Comparison of ENCODE assay signal across 18 cellular contexts in the genomic region with DNA sequence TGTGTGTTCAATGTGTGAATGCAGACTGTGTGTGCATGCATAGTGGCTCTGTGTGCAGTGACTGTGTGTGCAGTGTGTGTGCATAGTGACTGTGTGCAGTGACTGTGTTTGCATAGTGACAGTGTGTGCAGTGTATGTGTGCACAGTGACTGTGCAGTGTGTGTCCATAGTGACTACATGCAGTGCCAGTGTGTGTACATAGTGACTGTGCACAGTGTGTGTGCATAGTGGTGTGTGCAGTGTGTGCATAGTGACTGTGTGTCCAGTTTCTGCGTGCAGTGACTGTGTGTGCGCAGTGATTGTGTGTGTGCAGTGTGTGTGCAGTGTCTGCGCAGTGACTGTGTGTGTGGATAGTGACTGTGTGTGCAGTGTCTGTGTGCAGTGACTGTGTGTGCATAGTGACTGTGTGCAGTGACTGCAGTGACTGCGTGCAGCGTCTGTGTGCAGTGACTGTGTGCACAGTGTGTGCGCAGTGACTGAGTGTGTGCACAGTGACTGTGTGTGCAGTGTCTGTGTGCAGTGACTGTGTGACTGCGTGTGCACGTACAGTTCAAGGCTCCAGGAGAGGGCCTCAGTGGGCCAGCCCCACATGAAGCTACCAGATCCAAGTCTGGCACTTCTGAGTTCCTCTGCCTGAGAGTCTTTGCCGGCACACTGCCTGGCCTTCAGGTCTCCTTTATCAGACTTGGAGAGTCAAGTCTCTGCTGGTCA.
DNase-seq lines count a peak whose midpoint lies in the region; ATAC-seq and TF ChIP-seq lines count a peak whose summit lies in the region.
"Had no signal": no experiment of that assay in that cellular context is flagged by ENCODE, and none has a peak within 500 bp of the region (broad histone marks: within the 10 kb centered on the region; RNA-seq: fewer than 3 reads in every experiment).

No MANE protein-coding gene starts in this region.

- peak; percentile 11 for DNase-seq in activated CD4-positive, alpha-beta memory T cell treated with anti-CD3 and anti-CD28 coated beads for 36 hours
- DNase-seq in naive thymus-derived CD4-positive, alpha-beta T cell = no peak
- no peak for DNase-seq in activated CD4-positive, alpha-beta T cell treated with anti-CD3 and anti-CD28 coated beads, Interleukin-2, amount 50 U/mL, for 1 hour
- DNase-seq: activated CD4-positive, CD25-positive, alpha-beta regulatory T cell; Caco-2; Karpas-422; left cardiac atrium; NCI-H1105; NCI-H510A treated with DMSO at 0.1 percent for 48 hours; Right ventricle myocardium superior had no signal

- POLR2A ChIA-PET in activated CD4-positive, alpha-beta memory T cell treated with anti-CD3 and anti-CD28 coated beads for 36 hours (lab: Charles Lee) = interaction anchor here (0.6 kb wide), 1 partner anchor 837 kb away, joined by 3 read pairs; no protein-coding TSS in a partner anchor
- POLR2A ChIA-PET in naive thymus-derived CD4-positive, alpha-beta T cell (lab: Charles Lee) = no interaction called here

- peak overlapping the region; percentile 45 for H3K4me2 ChIP-seq in BLaER1

- H3K9ac ChIP-seq in BLaER1 = no peak overlapping the region

- H3K36me3 ChIP-seq in BLaER1 = no peaks in the 10 kb centered on the region
- no peaks in the 10 kb centered on the region for H3K36me3 ChIP-seq in naive thymus-derived CD4-positive, alpha-beta T cell (ENCODE audit: control insufficient read depth in 2 of 3, insufficient read depth in 3 of 3, low read length in 3 of 3)
- H3K36me3 ChIP-seq: breast epithelium, gastroesophageal sphincter, right atrium auricular region had no signal

- no peaks in the 10 kb centered on the region for H3K36me3 Mint-ChIP-seq in activated CD4-positive, alpha-beta memory T cell treated with anti-CD3 and anti-CD28 coated beads for 36 hours
- H3K36me3 Mint-ChIP-seq in naive thymus-derived CD4-positive, alpha-beta T cell = peaks cover 0 to 6% (median 0%) of the 10 kb centered on the region in 5 donors

- intact Hi-C loops in activated CD4-positive, alpha-beta memory T cell treated with anti-CD3 and anti-CD28 coated beads for 36 hours (cut with micrococcal nuclease) = loop anchor here (2.0 kb wide), 1 partner anchor 32 kb away; no protein-coding TSS in a partner anchor
- intact Hi-C loops in naive thymus-derived CD4-positive, alpha-beta T cell (cut with micrococcal nuclease) = no loop called here

- H3K9me3 Mint-ChIP-seq in activated CD4-positive, alpha-beta memory T cell treated with anti-CD3 and anti-CD28 coated beads for 36 hours = peaks cover 5% of the 10 kb centered on the region
- H3K9me3 Mint-ChIP-seq in naive thymus-derived CD4-positive, alpha-beta T cell = peaks cover 0 to 5% (median 4%) of the 10 kb centered on the region in 11 donors

- peaks cover 23% of the 10 kb centered on the region for H3K4me1 Mint-ChIP-seq in activated CD4-positive, alpha-beta memory T cell treated with anti-CD3 and anti-CD28 coated beads for 36 hours (ENCODE audit: low read depth)
- H3K4me1 Mint-ChIP-seq in naive thymus-derived CD4-positive, alpha-beta T cell = peaks cover 12 to 35% (median 20%) of the 10 kb centered on the region in 7 donors

- peak overlapping the region; percentile 26; the same call in 1 of the 2 replicates for H3K27ac ChIP-seq in BLaER1
- no peak overlapping the region for H3K27ac ChIP-seq in naive thymus-derived CD4-positive, alpha-beta T cell (ENCODE audit: low read depth, low read length)
- H3K27ac ChIP-seq: breast epithelium, gastroesophageal sphincter, right atrium auricular region had no signal

- no peak for ATAC-seq in naive thymus-derived CD4-positive, alpha-beta T cell
- no peak for ATAC-seq in GM21528 (IDR thresholded peaks at IDR 0.05; ENCODE audit: low FRiP score, unreplicated experiment)
- ATAC-seq in HG02763 (IDR thresholded peaks at IDR 0.05; ENCODE audit: unreplicated experiment) = no peak
- ATAC-seq in GM21576 (IDR thresholded peaks at IDR 0.05; ENCODE audit: unreplicated experiment) = no peak
- ATAC-seq: gastroesophageal sphincter, left cardiac atrium had no signal

- H3K4me3 ChIP-seq in BLaER1 = no peak overlapping the region
- H3K4me3 ChIP-seq in naive thymus-derived CD4-positive, alpha-beta T cell (ENCODE audit: low read length) = no peak overlapping the region
- H3K4me3 ChIP-seq: breast epithelium, gastroesophageal sphincter, right atrium auricular region had no signal

- H3K27me3 ChIP-seq in BLaER1 = no peaks in the 10 kb centered on the region
- no peaks in the 10 kb centered on the region for H3K27me3 ChIP-seq in naive thymus-derived CD4-positive, alpha-beta T cell (ENCODE audit: control insufficient read depth in 2 of 2, insufficient read depth in 2 of 2, low read length in 2 of 2)
- H3K27me3 ChIP-seq: breast epithelium, right atrium auricular region had no signal

- CTCF ChIA-PET in activated CD4-positive, alpha-beta memory T cell treated with anti-CD3 and anti-CD28 coated beads for 36 hours (lab: Charles Lee) = no interaction called here
- CTCF ChIA-PET in naive thymus-derived CD4-positive, alpha-beta T cell (lab: Charles Lee) = interaction anchor here (0.7 kb wide), 1 partner anchor 89 kb away, joined by 3 read pairs; no protein-coding TSS in a partner anchor

- peaks cover 8% of the 10 kb centered on the region; the same call in 1 of the 2 replicates for H3K9me3 ChIP-seq in BLaER1
- peaks cover 0 to 9% (median 0%) of the 10 kb centered on the region in 3 experiments for H3K9me3 ChIP-seq in naive thymus-derived CD4-positive, alpha-beta T cell (ENCODE audit: control insufficient read depth in 2 of 3, low read length in 3 of 3)
- H3K9me3 ChIP-seq: Caco-2 had no signal

- H3K4me3 Mint-ChIP-seq in activated CD4-positive, alpha-beta memory T cell treated with anti-CD3 and anti-CD28 coated beads for 36 hours = no peak overlapping the region
- peak overlapping the region in 5 of 10 donors; percentile 15 to 63 (median 49) for H3K4me3 Mint-ChIP-seq in naive thymus-derived CD4-positive, alpha-beta T cell

- 0 out of 3 replicates have a peak, but pooled peaks have one; percentile 1 for TF ChIP-seq CTCF in GM12872 (IDR thresholded peaks at IDR 0.05; ENCODE audit: insufficient read depth, low read depth, low read length)

- peaks cover 46% of the 10 kb centered on the region for H3K4me1 ChIP-seq in BLaER1
- H3K4me1 ChIP-seq in naive thymus-derived CD4-positive, alpha-beta T cell (ENCODE audit: control insufficient read depth in 2 of 2, insufficient read depth in 2 of 2, low read length in 2 of 2) = peaks cover 0 to 2% of the 10 kb centered on the region in 2 donors
- H3K4me1 ChIP-seq: breast epithelium, Caco-2, gastroesophageal sphincter, right atrium auricular region had no signal

- H3K27me3 Mint-ChIP-seq in activated CD4-positive, alpha-beta memory T cell treated with anti-CD3 and anti-CD28 coated beads for 36 hours = no peaks in the 10 kb centered on the region
- H3K27me3 Mint-ChIP-seq in naive thymus-derived CD4-positive, alpha-beta T cell = peaks cover 0 to 4% (median 0%) of the 10 kb centered on the region in 5 donors

- H4K20me1 ChIP-seq in BLaER1 = no peaks in the 10 kb centered on the region

- no peak overlapping the region for H3K27ac Mint-ChIP-seq in activated CD4-positive, alpha-beta memory T cell treated with anti-CD3 and anti-CD28 coated beads for 36 hours
- peak overlapping the region in 5 of 9 donors; percentile 9 to 78 (median 17) for H3K27ac Mint-ChIP-seq in naive thymus-derived CD4-positive, alpha-beta T cell
